23 cellular contexts compared by ENCODE assay signal in the genomic region with DNA sequence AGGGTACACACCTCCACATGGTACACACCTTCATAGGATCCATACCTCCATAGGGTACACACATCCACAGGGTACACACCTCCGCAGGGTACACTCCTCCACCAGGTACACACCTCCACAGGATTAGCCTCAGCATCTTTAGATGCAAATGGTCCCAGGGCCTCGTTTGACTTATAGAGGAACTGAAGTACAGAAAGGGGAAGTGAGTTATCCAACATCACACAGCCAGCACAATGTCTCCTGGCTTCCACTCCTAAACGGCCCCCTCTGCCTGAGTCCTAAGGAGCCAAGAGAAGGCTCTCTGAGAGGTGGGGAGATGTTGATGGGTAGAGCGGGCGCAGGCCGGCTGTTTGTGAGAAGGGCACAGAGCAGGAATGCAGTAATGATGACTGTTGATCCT.
A peak's percentile ranks its signal among the peaks of the same experiment; 100 is the strongest.
DNase-seq lines count a peak whose midpoint lies in the region; ATAC-seq lines count a peak whose summit lies in the region.
"Had no signal": no experiment of that assay in that cellular context is flagged by ENCODE, and none has a peak within 500 bp of the region (broad histone marks: within the 10 kb centered on the region; RNA-seq: fewer than 3 reads in every experiment).

No MANE protein-coding gene starts in this region.

- DNase-seq in Kasumi-1 (lab: John Stamatoyannopoulos, UW) = peak; percentile 75 to 84
- peak; percentile 50 for DNase-seq in OCI-M1 (lab: John Stamatoyannopoulos, UW)
- no peak for DNase-seq in stimulated activated naive CD8-positive, alpha-beta T cell treated with anti-CD3 and anti-CD28 coated beads, Interleukin-15, Interleukin-2, amounts not matched to agents 100 U/mL and 50 U/mL, for 24 hours
- no peak for DNase-seq in superior temporal gyrus (ENCODE audit: extremely low spot score)
- DNase-seq: activated naive CD8-positive, alpha-beta T cell treated with anti-CD3 and anti-CD28 coated beads, Interleukin-2, amount 10 ng/mL, durations not matched to agents 7 days and 5 days; body of pancreas; COR-L47; DND-41; glutamatergic neuron; left ventricle myocardium inferior; NCI-H1694; NCI-H2227 treated with DMSO at 0.1 percent for 48 hours; NCI-H748 treated with DMSO at 0.1 percent for 48 hours; psoas muscle; stimulated activated CD4-positive, alpha-beta T cell treated with anti-CD3 and anti-CD28 coated beads, Interleukin-2, amount 100 ng/mL, for 24 hours; stimulated activated naive CD4-positive, alpha-beta T cell treated with Interleukin-2 at 50 U/mL for 16 hours; T-helper 9 cell; transverse colon had no signal

- H3K36me3 Mint-ChIP-seq in dendritic cell treated with granulocyte-macrophage colony-stimulating factor and Interleukin-4, amounts not matched to agents 40 ng/mL and 50 ng/mL, for 4 days (ENCODE audit: low read depth) = no peaks in the 10 kb centered on the region
- H3K36me3 Mint-ChIP-seq: activated naive CD8-positive, alpha-beta T cell treated with anti-CD3 and anti-CD28 coated beads, Interleukin-2, amount 10 ng/mL, durations not matched to agents 7 days and 5 days; neural progenitor cell had no signal

- peaks cover 18% of the 10 kb centered on the region for H3K4me1 Mint-ChIP-seq in dendritic cell treated with granulocyte-macrophage colony-stimulating factor and Interleukin-4, amounts not matched to agents 40 ng/mL and 50 ng/mL, for 4 days (ENCODE audit: low read depth)

- H3K27ac Mint-ChIP-seq in dendritic cell treated with granulocyte-macrophage colony-stimulating factor and Interleukin-4, amounts not matched to agents 40 ng/mL and 50 ng/mL, for 4 days = peak overlapping the region; percentile 43
- H3K27ac Mint-ChIP-seq: activated naive CD8-positive, alpha-beta T cell treated with anti-CD3 and anti-CD28 coated beads, Interleukin-2, amount 10 ng/mL, durations not matched to agents 7 days and 5 days; neural progenitor cell had no signal

- no peak for ATAC-seq in stimulated activated naive CD8-positive, alpha-beta T cell treated with anti-CD3 and anti-CD28 coated beads, Interleukin-15, Interleukin-2, amounts not matched to agents 100 U/mL and 50 U/mL, for 24 hours
- ATAC-seq in GM19467 (IDR thresholded peaks at IDR 0.05; ENCODE audit: unreplicated experiment) (no peak), HG02852 (IDR thresholded peaks at IDR 0.05; ENCODE audit: unreplicated experiment) (no peak)
- ATAC-seq: body of pancreas, mucosa of descending colon, psoas muscle had no signal

- no peaks in the 10 kb centered on the region for H3K9me3 Mint-ChIP-seq in dendritic cell treated with granulocyte-macrophage colony-stimulating factor and Interleukin-4, amounts not matched to agents 40 ng/mL and 50 ng/mL, for 4 days

- H3K27me3 Mint-ChIP-seq in dendritic cell treated with granulocyte-macrophage colony-stimulating factor and Interleukin-4, amounts not matched to agents 40 ng/mL and 50 ng/mL, for 4 days = peaks cover 35% of the 10 kb centered on the region

- H3K4me3 Mint-ChIP-seq in dendritic cell treated with granulocyte-macrophage colony-stimulating factor and Interleukin-4, amounts not matched to agents 40 ng/mL and 50 ng/mL, for 4 days = no peak overlapping the region
- H3K4me3 Mint-ChIP-seq: activated naive CD8-positive, alpha-beta T cell treated with anti-CD3 and anti-CD28 coated beads, Interleukin-2, amount 10 ng/mL, durations not matched to agents 7 days and 5 days had no signal

- intact Hi-C loops in dendritic cell treated with granulocyte-macrophage colony-stimulating factor and Interleukin-4, amounts not matched to agents 40 ng/mL and 50 ng/mL, for 4 days (cut with micrococcal nuclease) = no loop called here

Comparison
In these comparisons a context has a peak if more than half of its experiments do, and no peak if none do; other contexts are left out.
1. DNase-seq: peak in Kasumi-1 (2 of 2) and OCI-M1 (single experiment); none in stimulated activated naive CD8-positive, alpha-beta T cell treated with anti-CD3 and anti-CD28 coated beads, Interleukin-15, Interleukin-2, amounts not matched to agents 100 U/mL and 50 U/mL, for 24 hours (single experiment) and superior temporal gyrus (single experiment).